25 cellular contexts compared by ENCODE assay signal in genomic region chr2:20997953-20998722, GRCh38. TPM values are rescaled to one million over a fixed set of nuclear protein-coding genes. Genes with fewer than 3 reads are reported as not detected.
"Had no signal": no experiment of that assay in that cellular context is flagged by ENCODE, and none has a peak within 500 bp of the region (broad histone marks: within the 10 kb centered on the region; RNA-seq: fewer than 3 reads in every experiment).

No MANE protein-coding gene starts in this region.

- H3K27ac ChIP-seq: HL-60, RWPE1 had no signal

- H3K4me3 ChIP-seq: MG63 had no signal

- H3K9ac ChIP-seq: SK-N-SH had no signal

- H3K27me3 ChIP-seq: MG63 had no signal

- ATAC-seq: Panc1, PC-3 had no signal

- DNase-seq: Karpas-422, KG1, MG63, NCI-H1092, NCI-H1105 treated with DMSO at 0.1 percent for 48 hours, NCI-H1417 treated with DMSO at 0.1 percent for 48 hours, NCI-H146, NCI-H187, NCI-H2029, NCI-H2081 treated with DMSO at 0.1 percent for 48 hours, NCI-H2171, NCI-H226, NCI-H446, NCI-H510A, NCI-H524 treated with DMSO at 0.1 percent for 48 hours, NCI-H69, NCI-H774, PC-3, SHP77, SK-N-SH, T-helper 1 cell had no signal

- H3K36me3 ChIP-seq: MG63 had no signal

- H3K9me3 ChIP-seq: MG63, SK-N-SH had no signal

RNA-seq across cellular contexts. Expression of gene APOB, which starts 45.7 kb away (rescaled TPM):
- total RNA-seq: PC-3, SK-MEL-5 had no signal
- polyA plus RNA-seq: SK-N-SH had no signal
